ENCODE assay signal across 8 cellular contexts in the genomic region with DNA sequence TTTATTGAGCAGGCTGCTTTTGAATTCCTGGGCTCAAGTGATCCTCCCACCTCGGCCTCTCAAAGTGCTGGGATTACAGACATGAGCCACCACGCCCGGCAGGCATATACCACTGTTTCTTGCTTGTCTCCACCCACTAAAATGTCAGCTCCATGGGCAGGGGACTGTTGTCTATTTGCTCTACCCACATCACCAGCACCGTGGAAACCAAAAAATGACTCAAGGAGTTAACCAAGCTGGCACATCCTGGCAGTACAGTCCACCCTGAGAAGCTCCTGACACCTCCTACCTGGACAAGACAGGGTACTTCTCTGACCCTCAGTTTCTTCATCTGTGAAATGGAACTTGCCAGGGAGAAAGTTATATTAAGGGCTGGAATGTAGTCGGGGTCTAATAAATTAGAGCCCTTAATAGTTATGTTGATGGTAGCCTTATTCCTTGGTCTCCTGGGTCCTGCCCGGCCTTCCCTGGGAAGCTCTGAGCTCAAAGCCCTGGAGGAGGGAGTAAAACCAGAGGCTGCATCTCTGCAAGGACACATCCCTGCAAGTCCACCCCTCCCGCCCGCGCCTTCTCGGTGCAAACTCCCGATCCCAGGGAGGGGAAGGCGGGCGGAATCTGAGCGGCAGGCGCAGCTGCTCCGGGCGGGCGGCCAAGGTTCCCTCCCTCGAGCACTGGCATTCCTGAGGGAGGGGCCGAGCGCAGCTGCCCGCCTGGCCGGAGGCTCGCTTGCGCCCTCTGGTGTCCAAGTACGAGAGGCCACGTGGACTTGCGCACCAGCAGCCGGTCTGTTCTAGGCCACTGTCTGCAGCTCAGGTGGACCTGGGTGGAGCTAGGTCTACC.
DNase-seq lines count a peak whose midpoint lies in the region; ATAC-seq and TF ChIP-seq lines count a peak whose summit lies in the region.

No MANE protein-coding gene starts in this region.

- no peak overlapping the region for H3K4me3 ChIP-seq in choroid plexus epithelial cell (ENCODE audit: low read depth, low read length)

- ATAC-seq in HG03045 (IDR thresholded peaks at IDR 0.05; ENCODE audit: unreplicated experiment) (peak; percentile 53), HG02981 (IDR thresholded peaks at IDR 0.05; ENCODE audit: unreplicated experiment) (no peak)

- DNase-seq in D341Med (ENCODE audit: low spot score), result peak; percentile 98
- peak; percentile 57 for DNase-seq in NCI-H510A (lab: John Stamatoyannopoulos, UW)
- DNase-seq in activated CD4-positive, alpha-beta T cell treated with anti-CD3 and anti-CD28 coated beads for 4 hours, result peak; percentile 67 to 69
- DNase-seq in choroid plexus epithelial cell (ENCODE audit: low read depth), result peak; percentile 96
- DNase-seq in left kidney (ENCODE audit: low read depth, low spot score), result peak; percentile 97
- DNase-seq in stimulated activated CD4-positive, alpha-beta T cell treated with anti-CD3 and anti-CD28 coated beads, Interleukin-2, amount 100 ng/mL, for 48 hours, result peak; percentile 86 to 88

- peak; percentile 84 for TF ChIP-seq CTCF in choroid plexus epithelial cell (conservative IDR thresholded peaks at IDR 0.05; ENCODE audit: low read depth, low read length)
